3 cellular contexts compared by ENCODE assay signal in the genomic region with DNA sequence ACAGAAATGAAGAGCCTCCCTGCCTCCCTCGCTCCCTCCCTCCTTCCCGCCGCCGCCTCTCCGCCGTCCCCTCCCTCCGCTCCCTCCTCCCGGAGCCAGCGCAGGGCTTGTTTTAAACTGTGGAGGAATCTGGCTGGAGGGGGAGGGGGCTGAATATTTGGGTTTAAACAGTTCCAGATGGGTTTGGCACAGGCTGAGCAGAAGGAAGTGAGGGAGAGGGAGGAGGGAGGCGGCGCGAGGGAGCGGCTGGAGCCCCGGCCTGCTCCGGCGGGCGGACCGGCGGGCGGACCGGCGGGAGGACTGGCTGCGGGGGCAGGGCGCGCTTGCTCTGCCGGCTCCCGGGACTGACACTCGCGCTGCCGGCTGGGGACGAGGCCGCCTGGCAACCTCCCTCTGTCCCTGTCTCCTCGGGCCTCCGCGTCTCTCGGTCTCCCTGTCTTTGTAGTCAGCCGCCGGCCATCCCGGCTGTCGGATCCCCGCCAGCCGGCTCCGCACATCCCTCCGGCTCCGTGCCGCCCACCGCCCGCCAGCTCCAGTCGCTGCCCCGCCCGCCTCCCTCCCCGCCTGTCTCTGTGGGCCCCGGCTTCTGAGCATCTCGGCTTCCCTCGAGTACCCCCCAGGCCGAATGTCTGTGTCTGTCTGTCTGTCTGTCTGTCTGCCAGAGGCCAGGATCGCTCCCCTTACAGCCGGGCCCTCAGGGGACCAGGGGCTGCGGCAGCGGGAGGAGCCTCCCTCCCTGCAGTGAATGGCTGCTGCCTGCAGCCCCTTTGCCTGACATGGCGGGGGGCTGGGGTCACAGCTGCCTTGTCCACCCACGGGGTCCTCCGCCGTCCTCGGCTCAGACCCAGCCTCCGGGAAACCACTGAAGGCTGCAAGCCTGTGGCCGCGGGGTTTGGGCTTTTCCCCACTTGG.
TF ChIP-seq lines count a peak whose summit lies in the region.

No MANE protein-coding gene starts in this region.

TF ChIP-seq in A549, 52 proteins besides CTCF, POLR2A, EP300 and RAD21:
- TF ChIP-seq, protein P1, sequence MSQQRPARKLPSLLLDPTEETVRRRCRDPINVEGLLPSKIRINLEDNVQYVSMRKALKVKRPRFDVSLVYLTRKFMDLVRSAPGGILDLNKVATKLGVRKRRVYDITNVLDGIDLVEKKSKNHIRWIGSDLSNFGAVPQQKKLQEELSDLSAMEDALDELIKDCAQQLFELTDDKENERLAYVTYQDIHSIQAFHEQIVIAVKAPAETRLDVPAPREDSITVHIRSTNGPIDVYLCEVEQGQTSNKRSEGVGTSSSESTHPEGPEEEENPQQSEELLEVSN (IDR thresholded peaks at IDR 0.05; ENCODE audit: borderline replicate concordance, low read depth) = no peak
- TF ChIP-seq GATA3 (IDR thresholded peaks at IDR 0.05; ENCODE audit: borderline replicate concordance) (no peak), KDM1A (IDR thresholded peaks at IDR 0.05; ENCODE audit: low read depth) (no peak), ZC3H11A (IDR thresholded peaks at IDR 0.05) (no peak), MAZ (IDR thresholded peaks at IDR 0.05; ENCODE audit: borderline replicate concordance, low read depth, low read length) (no peak), MAFK (IDR thresholded peaks at IDR 0.05; ENCODE audit: partially characterized antibody) (no peak), FOSB (CRISPR knock-in tag; IDR thresholded peaks at IDR 0.05) (no peak), CHD2 (IDR thresholded peaks at IDR 0.05; ENCODE audit: low read length, partially characterized antibody) (no peak), JUNB (IDR thresholded peaks at IDR 0.05) (no peak), NFE2L2 (conservative IDR thresholded peaks at IDR 0.05; ENCODE audit: low read length) (no peak), RFX5 (IDR thresholded peaks at IDR 0.05) (no peak), ZFP36 (IDR thresholded peaks at IDR 0.05; ENCODE audit: borderline replicate concordance, partially characterized antibody) (no peak), BHLHE40 (IDR thresholded peaks at IDR 0.05; ENCODE audit: low read depth, low read length) (no peak)
- TF ChIP-seq, protein P2, sequence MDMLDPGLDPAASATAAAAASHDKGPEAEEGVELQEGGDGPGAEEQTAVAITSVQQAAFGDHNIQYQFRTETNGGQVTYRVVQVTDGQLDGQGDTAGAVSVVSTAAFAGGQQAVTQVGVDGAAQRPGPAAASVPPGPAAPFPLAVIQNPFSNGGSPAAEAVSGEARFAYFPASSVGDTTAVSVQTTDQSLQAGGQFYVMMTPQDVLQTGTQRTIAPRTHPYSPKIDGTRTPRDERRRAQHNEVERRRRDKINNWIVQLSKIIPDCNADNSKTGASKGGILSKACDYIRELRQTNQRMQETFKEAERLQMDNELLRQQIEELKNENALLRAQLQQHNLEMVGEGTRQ (IDR thresholded peaks at IDR 0.05) = no peak
- TF ChIP-seq, protein P3, sequence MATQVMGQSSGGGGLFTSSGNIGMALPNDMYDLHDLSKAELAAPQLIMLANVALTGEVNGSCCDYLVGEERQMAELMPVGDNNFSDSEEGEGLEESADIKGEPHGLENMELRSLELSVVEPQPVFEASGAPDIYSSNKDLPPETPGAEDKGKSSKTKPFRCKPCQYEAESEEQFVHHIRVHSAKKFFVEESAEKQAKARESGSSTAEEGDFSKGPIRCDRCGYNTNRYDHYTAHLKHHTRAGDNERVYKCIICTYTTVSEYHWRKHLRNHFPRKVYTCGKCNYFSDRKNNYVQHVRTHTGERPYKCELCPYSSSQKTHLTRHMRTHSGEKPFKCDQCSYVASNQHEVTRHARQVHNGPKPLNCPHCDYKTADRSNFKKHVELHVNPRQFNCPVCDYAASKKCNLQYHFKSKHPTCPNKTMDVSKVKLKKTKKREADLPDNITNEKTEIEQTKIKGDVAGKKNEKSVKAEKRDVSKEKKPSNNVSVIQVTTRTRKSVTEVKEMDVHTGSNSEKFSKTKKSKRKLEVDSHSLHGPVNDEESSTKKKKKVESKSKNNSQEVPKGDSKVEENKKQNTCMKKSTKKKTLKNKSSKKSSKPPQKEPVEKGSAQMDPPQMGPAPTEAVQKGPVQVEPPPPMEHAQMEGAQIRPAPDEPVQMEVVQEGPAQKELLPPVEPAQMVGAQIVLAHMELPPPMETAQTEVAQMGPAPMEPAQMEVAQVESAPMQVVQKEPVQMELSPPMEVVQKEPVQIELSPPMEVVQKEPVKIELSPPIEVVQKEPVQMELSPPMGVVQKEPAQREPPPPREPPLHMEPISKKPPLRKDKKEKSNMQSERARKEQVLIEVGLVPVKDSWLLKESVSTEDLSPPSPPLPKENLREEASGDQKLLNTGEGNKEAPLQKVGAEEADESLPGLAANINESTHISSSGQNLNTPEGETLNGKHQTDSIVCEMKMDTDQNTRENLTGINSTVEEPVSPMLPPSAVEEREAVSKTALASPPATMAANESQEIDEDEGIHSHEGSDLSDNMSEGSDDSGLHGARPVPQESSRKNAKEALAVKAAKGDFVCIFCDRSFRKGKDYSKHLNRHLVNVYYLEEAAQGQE (IDR thresholded peaks at IDR 0.05) = no peak

TF ChIP-seq in SK-N-SH treated with all-trans-retinoic acid at 6 μM for 48 hours, 23 proteins besides CTCF, POLR2A, EP300 and RAD21 (continued from another document and continues in another):
- TF ChIP-seq, protein P4, sequence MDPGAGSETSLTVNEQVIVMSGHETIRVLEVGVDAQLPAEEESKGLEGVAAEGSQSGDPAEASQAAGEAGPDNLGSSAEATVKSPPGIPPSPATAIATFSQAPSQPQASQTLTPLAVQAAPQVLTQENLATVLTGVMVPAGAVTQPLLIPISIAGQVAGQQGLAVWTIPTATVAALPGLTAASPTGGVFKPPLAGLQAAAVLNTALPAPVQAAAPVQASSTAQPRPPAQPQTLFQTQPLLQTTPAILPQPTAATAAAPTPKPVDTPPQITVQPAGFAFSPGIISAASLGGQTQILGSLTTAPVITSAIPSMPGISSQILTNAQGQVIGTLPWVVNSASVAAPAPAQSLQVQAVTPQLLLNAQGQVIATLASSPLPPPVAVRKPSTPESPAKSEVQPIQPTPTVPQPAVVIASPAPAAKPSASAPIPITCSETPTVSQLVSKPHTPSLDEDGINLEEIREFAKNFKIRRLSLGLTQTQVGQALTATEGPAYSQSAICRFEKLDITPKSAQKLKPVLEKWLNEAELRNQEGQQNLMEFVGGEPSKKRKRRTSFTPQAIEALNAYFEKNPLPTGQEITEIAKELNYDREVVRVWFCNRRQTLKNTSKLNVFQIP (CRISPR knock-in tag; IDR thresholded peaks at IDR 0.05; ENCODE audit: borderline replicate concordance, low read depth) = no peak
- TF ChIP-seq ZC3H10 (CRISPR knock-in tag; IDR thresholded peaks at IDR 0.05) = no peak
- TF ChIP-seq ZNF70 (CRISPR knock-in tag; IDR thresholded peaks at IDR 0.05) = no peak
- TF ChIP-seq, protein P5, sequence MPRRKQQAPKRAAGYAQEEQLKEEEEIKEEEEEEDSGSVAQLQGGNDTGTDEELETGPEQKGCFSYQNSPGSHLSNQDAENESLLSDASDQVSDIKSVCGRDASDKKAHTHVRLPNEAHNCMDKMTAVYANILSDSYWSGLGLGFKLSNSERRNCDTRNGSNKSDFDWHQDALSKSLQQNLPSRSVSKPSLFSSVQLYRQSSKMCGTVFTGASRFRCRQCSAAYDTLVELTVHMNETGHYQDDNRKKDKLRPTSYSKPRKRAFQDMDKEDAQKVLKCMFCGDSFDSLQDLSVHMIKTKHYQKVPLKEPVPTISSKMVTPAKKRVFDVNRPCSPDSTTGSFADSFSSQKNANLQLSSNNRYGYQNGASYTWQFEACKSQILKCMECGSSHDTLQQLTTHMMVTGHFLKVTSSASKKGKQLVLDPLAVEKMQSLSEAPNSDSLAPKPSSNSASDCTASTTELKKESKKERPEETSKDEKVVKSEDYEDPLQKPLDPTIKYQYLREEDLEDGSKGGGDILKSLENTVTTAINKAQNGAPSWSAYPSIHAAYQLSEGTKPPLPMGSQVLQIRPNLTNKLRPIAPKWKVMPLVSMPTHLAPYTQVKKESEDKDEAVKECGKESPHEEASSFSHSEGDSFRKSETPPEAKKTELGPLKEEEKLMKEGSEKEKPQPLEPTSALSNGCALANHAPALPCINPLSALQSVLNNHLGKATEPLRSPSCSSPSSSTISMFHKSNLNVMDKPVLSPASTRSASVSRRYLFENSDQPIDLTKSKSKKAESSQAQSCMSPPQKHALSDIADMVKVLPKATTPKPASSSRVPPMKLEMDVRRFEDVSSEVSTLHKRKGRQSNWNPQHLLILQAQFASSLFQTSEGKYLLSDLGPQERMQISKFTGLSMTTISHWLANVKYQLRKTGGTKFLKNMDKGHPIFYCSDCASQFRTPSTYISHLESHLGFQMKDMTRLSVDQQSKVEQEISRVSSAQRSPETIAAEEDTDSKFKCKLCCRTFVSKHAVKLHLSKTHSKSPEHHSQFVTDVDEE (CRISPR knock-in tag; IDR thresholded peaks at IDR 0.05) = peak; percentile 75
- TF ChIP-seq TCF4 (CRISPR knock-in tag; IDR thresholded peaks at IDR 0.05; ENCODE audit: borderline replicate concordance) = peak; percentile 90
- TF ChIP-seq GLIS3 (CRISPR knock-in tag; IDR thresholded peaks at IDR 0.05) = no peak
- no peak for TF ChIP-seq CSDC2 (CRISPR knock-in tag; IDR thresholded peaks at IDR 0.05)
- TF ChIP-seq TOX (CRISPR knock-in tag; IDR thresholded peaks at IDR 0.05; ENCODE audit: borderline replicate concordance) = no peak
- TF ChIP-seq SNAI2 (CRISPR knock-in tag; IDR thresholded peaks at IDR 0.05) = no peak; the same call in 1 of the 2 replicates
- TF ChIP-seq PPARA (CRISPR knock-in tag; IDR thresholded peaks at IDR 0.05; ENCODE audit: borderline replicate concordance) = no peak
- TF ChIP-seq ZFP30 (CRISPR knock-in tag; IDR thresholded peaks at IDR 0.05) = no peak
- TF ChIP-seq ARNTL (CRISPR knock-in tag; IDR thresholded peaks at IDR 0.05; ENCODE audit: borderline replicate concordance, low read depth) = no peak
- TF ChIP-seq RARB (CRISPR knock-in tag; IDR thresholded peaks at IDR 0.05) = no peak
- TF ChIP-seq ESRRG (CRISPR knock-in tag; IDR thresholded peaks at IDR 0.05) = no peak
- no peak for TF ChIP-seq ZNF565 (CRISPR knock-in tag; conservative IDR thresholded peaks at IDR 0.05; ENCODE audit: low read depth)

TF ChIP-seq in HepG2, 621 proteins besides CTCF, POLR2A, EP300 and RAD21 (continues in another document):
- TF ChIP-seq, protein P6, sequence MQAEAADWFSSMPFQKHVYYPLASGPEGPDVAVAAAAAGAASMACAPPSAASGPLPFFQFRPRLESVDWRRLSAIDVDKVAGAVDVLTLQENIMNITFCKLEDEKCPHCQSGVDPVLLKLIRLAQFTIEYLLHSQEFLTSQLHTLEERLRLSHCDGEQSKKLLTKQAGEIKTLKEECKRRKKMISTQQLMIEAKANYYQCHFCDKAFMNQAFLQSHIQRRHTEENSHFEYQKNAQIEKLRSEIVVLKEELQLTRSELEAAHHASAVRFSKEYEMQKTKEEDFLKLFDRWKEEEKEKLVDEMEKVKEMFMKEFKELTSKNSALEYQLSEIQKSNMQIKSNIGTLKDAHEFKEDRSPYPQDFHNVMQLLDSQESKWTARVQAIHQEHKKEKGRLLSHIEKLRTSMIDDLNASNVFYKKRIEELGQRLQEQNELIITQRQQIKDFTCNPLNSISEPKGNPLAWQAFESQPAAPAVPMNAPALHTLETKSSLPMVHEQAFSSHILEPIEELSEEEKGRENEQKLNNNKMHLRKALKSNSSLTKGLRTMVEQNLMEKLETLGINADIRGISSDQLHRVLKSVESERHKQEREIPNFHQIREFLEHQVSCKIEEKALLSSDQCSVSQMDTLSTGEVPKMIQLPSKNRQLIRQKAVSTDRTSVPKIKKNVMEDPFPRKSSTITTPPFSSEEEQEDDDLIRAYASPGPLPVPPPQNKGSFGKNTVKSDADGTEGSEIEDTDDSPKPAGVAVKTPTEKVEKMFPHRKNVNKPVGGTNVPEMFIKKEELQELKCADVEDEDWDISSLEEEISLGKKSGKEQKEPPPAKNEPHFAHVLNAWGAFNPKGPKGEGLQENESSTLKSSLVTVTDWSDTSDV (CRISPR knock-in tag; IDR thresholded peaks at IDR 0.05) = no peak
- TF ChIP-seq ETV5 (CRISPR knock-in tag; IDR thresholded peaks at IDR 0.05; ENCODE audit: borderline replicate concordance) (no peak), ZFAT (CRISPR knock-in tag; conservative IDR thresholded peaks at IDR 0.05) (no peak), HNF4G (IDR thresholded peaks at IDR 0.05; ENCODE audit: borderline replicate concordance, low read depth, low read length) (no peak), HNF4G (CRISPR knock-in tag; IDR thresholded peaks at IDR 0.05; ENCODE audit: borderline replicate concordance, low read depth) (no peak), CHD4 (IDR thresholded peaks at IDR 0.05; ENCODE audit: borderline replicate concordance, low read length) (no peak), ZNF720 (CRISPR knock-in tag; IDR thresholded peaks at IDR 0.05) (no peak), ZNF235 (CRISPR knock-in tag; IDR thresholded peaks at IDR 0.05; ENCODE audit: borderline replicate concordance) (no peak), ARHGAP35 (CRISPR knock-in tag; IDR thresholded peaks at IDR 0.05; ENCODE audit: borderline replicate concordance) (no peak), ZNF224 (CRISPR knock-in tag; IDR thresholded peaks at IDR 0.05) (no peak), ZNF878 (CRISPR knock-in tag; IDR thresholded peaks at IDR 0.05) (no peak), ZIK1 (CRISPR knock-in tag; IDR thresholded peaks at IDR 0.05; ENCODE audit: borderline replicate concordance, low read depth) (no peak), TBX3 (IDR thresholded peaks at IDR 0.05; ENCODE audit: borderline replicate concordance) (no peak)
- TF ChIP-seq, protein P7, sequence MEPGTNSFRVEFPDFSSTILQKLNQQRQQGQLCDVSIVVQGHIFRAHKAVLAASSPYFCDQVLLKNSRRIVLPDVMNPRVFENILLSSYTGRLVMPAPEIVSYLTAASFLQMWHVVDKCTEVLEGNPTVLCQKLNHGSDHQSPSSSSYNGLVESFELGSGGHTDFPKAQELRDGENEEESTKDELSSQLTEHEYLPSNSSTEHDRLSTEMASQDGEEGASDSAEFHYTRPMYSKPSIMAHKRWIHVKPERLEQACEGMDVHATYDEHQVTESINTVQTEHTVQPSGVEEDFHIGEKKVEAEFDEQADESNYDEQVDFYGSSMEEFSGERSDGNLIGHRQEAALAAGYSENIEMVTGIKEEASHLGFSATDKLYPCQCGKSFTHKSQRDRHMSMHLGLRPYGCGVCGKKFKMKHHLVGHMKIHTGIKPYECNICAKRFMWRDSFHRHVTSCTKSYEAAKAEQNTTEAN (CRISPR knock-in tag; conservative IDR thresholded peaks at IDR 0.05) = no peak
- TF ChIP-seq, protein P8, sequence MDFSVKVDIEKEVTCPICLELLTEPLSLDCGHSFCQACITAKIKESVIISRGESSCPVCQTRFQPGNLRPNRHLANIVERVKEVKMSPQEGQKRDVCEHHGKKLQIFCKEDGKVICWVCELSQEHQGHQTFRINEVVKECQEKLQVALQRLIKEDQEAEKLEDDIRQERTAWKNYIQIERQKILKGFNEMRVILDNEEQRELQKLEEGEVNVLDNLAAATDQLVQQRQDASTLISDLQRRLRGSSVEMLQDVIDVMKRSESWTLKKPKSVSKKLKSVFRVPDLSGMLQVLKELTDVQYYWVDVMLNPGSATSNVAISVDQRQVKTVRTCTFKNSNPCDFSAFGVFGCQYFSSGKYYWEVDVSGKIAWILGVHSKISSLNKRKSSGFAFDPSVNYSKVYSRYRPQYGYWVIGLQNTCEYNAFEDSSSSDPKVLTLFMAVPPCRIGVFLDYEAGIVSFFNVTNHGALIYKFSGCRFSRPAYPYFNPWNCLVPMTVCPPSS (IDR thresholded peaks at IDR 0.05) = no peak
- TF ChIP-seq, protein P9, sequence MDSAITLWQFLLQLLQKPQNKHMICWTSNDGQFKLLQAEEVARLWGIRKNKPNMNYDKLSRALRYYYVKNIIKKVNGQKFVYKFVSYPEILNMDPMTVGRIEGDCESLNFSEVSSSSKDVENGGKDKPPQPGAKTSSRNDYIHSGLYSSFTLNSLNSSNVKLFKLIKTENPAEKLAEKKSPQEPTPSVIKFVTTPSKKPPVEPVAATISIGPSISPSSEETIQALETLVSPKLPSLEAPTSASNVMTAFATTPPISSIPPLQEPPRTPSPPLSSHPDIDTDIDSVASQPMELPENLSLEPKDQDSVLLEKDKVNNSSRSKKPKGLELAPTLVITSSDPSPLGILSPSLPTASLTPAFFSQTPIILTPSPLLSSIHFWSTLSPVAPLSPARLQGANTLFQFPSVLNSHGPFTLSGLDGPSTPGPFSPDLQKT (CRISPR knock-in tag; IDR thresholded peaks at IDR 0.05; ENCODE audit: borderline replicate concordance) = no peak
